Comparison of ENCODE assay signal across 26 cellular contexts in the genomic region with DNA sequence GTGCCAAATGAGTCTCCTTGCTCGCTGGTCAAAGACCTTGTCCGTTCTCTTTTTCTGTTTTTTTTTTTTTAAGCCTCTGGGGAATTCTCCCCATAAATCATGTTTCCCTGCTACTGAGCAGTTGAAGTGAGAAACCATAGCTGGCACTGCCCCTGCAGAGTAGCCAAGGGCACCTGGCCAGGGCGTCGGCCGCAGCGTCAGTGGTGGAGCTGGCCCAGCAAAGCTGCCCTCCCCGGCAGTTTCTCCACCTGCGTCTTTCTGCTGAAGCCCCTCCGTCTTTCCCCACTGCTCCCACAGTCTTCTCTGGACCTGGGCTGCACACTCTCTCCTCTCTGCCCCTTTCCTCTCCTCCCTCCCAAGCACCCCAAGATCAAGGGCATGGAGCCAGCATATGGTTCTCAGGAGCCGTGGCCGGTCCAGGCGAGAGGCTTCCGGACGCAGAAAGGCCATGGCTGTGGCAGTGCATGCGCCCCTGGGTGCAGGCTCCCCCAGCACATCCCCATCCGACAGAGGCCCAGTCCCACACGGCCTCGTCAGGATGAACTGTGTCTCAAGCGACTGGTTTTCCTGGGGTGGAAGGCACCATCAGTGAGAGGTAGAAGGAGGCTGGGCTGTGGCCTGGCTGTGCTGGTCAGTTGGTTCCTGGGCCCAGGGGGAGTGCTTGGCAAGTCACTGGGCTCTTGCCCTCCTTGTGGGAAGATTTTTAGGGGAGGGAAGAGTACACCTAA.
DNase-seq lines count a peak whose midpoint lies in the region; ATAC-seq and TF ChIP-seq lines count a peak whose summit lies in the region.
"Had no signal": no experiment of that assay in that cellular context is flagged by ENCODE, and none has a peak within 500 bp of the region (broad histone marks: within the 10 kb centered on the region; RNA-seq: fewer than 3 reads in every experiment).

No MANE protein-coding gene starts in this region.

- no peaks in the 10 kb centered on the region for H3K9me3 ChIP-seq in endodermal cell (ENCODE audit: control insufficient read depth, low read length)
- H3K9me3 ChIP-seq: breast epithelium, colonic mucosa, gastrocnemius medialis, testis, vagina had no signal

- peak; percentile 2 for DNase-seq in activated T-cell treated with anti-CD3 and anti-CD28 coated beads, Interleukin-2, amount 50 U/mL, for 1 hour
- no peak for DNase-seq in activated T-cell treated with anti-CD3 and anti-CD28 coated beads, Interleukin-2, amount 50 U/mL, for 4 hours
- DNase-seq in Daoy (ENCODE audit: low read depth) (peak; percentile 2), endodermal cell (peak; percentile 26), posterior vena cava (ENCODE audit: low spot score) (peak; percentile 74), T-helper 9 cell (no peak)
- DNase-seq in stimulated activated CD8-positive, alpha-beta memory T cell treated with anti-CD3 and anti-CD28 coated beads, Interleukin-4, amount 100 ng/mL, for 48 hours, result no peak
- DNase-seq: activated CD4-positive, alpha-beta T cell treated with anti-CD3 and anti-CD28 coated beads, Interleukin-2, amount 10 ng/mL, durations not matched to agents 7 days and 5 days; activated naive CD4-positive, alpha-beta T cell treated with Interleukin-2 at 50 U/mL for 16 hours; amniotic stem cell; Calu3; HFFc6; hippocampal formation; NCI-H2029 treated with DMSO at 0.1 percent for 48 hours; NCI-H226; RPMI8226; stimulated activated CD4-positive, alpha-beta T cell treated with anti-CD3 and anti-CD28 coated beads, Interleukin-2, amount 100 ng/mL, for 48 hours; testis; WERI-Rb-1 had no signal

- no peak overlapping the region for H3K4me3 ChIP-seq in endodermal cell (ENCODE audit: low read length)
- H3K4me3 ChIP-seq: breast epithelium, colonic mucosa, gastrocnemius medialis, testis, vagina had no signal

- intact Hi-C loops in posterior vena cava (cut with DNase I), result no loop called here

- 95 to 99% methylated on average over 12 to 19 of the region's 19 CpGs for WGBS in endodermal cell (ENCODE audit: insufficient coverage in 1 of 2, insufficient read length in 1 of 2), 2 experiments

- no peaks in the 10 kb centered on the region for H3K4me1 ChIP-seq in endodermal cell (ENCODE audit: control insufficient read depth, insufficient read depth, low read length)
- H3K4me1 ChIP-seq: breast epithelium, colonic mucosa, gastrocnemius medialis, testis, vagina had no signal

- H3K27ac ChIP-seq in endodermal cell (ENCODE audit: low read depth, low read length), result no peak overlapping the region
- H3K27ac ChIP-seq: breast epithelium, colonic mucosa, gastrocnemius medialis, testis, vagina, WERI-Rb-1 had no signal

- H3K27me3 ChIP-seq in endodermal cell (ENCODE audit: control insufficient read depth, insufficient read depth, low read length, poor library complexity, severe bottlenecking), result no peaks in the 10 kb centered on the region
- H3K27me3 ChIP-seq: colonic mucosa, gastrocnemius medialis, testis, vagina had no signal

- H3K9me3 Mint-ChIP-seq in activated T-cell treated with anti-CD3 and anti-CD28 coated beads, Interleukin-2, amount 50 U/mL, for 4 hours, result no peaks in the 10 kb centered on the region
- H3K9me3 Mint-ChIP-seq in endodermal cell, result peaks cover 14% of the 10 kb centered on the region
- H3K9me3 Mint-ChIP-seq: activated CD4-positive, alpha-beta T cell treated with anti-CD3 and anti-CD28 coated beads, Interleukin-2, amount 10 ng/mL, durations not matched to agents 7 days and 5 days; neural crest cell; stimulated activated memory B cell treated with anti-CD40 and anti-IgM and Interleukin-4, amounts not matched to agents 10 μg/mL and 1 μg/mL and 100 μg/mL, for 72 hours had no signal

- no peak overlapping the region for H3K9ac ChIP-seq in endodermal cell (ENCODE audit: extremely low read depth, low read length, poor library complexity, severe bottlenecking)

- no peak overlapping the region for H3K27ac Mint-ChIP-seq in endodermal cell
- H3K27ac Mint-ChIP-seq: activated CD4-positive, alpha-beta T cell treated with anti-CD3 and anti-CD28 coated beads, Interleukin-2, amount 10 ng/mL, durations not matched to agents 7 days and 5 days; HFFc6; stimulated activated memory B cell treated with anti-CD40 and anti-IgM and Interleukin-4, amounts not matched to agents 10 μg/mL and 1 μg/mL and 100 μg/mL, for 72 hours had no signal

- ATAC-seq in activated T-cell treated with anti-CD3 and anti-CD28 coated beads, Interleukin-2, amount 50 U/mL, for 4 hours, result no peak
- no peak for ATAC-seq in GM19023 (IDR thresholded peaks at IDR 0.05; ENCODE audit: unreplicated experiment)
- ATAC-seq: stimulated activated memory B cell treated with anti-CD40 and anti-IgM and Interleukin-4, amounts not matched to agents 10 μg/mL and 1 μg/mL and 100 μg/mL, for 72 hours had no signal

- no peaks in the 10 kb centered on the region for H3K36me3 ChIP-seq in endodermal cell (ENCODE audit: control insufficient read depth, insufficient read depth, low read length)
- H3K36me3 ChIP-seq: breast epithelium, colonic mucosa, gastrocnemius medialis, vagina, WERI-Rb-1 had no signal

- H3K4me3 Mint-ChIP-seq in activated T-cell treated with anti-CD3 and anti-CD28 coated beads, Interleukin-2, amount 50 U/mL, for 4 hours, result no peak overlapping the region
- no peak overlapping the region for H3K4me3 Mint-ChIP-seq in endodermal cell
- H3K4me3 Mint-ChIP-seq: activated CD4-positive, alpha-beta T cell treated with anti-CD3 and anti-CD28 coated beads, Interleukin-2, amount 10 ng/mL, durations not matched to agents 7 days and 5 days; HFFc6; neural crest cell; stimulated activated memory B cell treated with anti-CD40 and anti-IgM and Interleukin-4, amounts not matched to agents 10 μg/mL and 1 μg/mL and 100 μg/mL, for 72 hours had no signal

- no peaks in the 10 kb centered on the region for H3K36me3 Mint-ChIP-seq in activated T-cell treated with anti-CD3 and anti-CD28 coated beads, Interleukin-2, amount 50 U/mL, for 4 hours (ENCODE audit: insufficient read depth)
- H3K36me3 Mint-ChIP-seq in endodermal cell (ENCODE audit: low read depth), result peaks cover 7% of the 10 kb centered on the region
- H3K36me3 Mint-ChIP-seq: stimulated activated memory B cell treated with anti-CD40 and anti-IgM and Interleukin-4, amounts not matched to agents 10 μg/mL and 1 μg/mL and 100 μg/mL, for 72 hours had no signal

- H3K27me3 Mint-ChIP-seq in activated T-cell treated with anti-CD3 and anti-CD28 coated beads, Interleukin-2, amount 50 U/mL, for 4 hours (ENCODE audit: low read depth), result peaks cover 3% of the 10 kb centered on the region
- H3K27me3 Mint-ChIP-seq in endodermal cell (ENCODE audit: insufficient read depth), result peaks cover 1% of the 10 kb centered on the region
- H3K27me3 Mint-ChIP-seq: activated CD4-positive, alpha-beta T cell treated with anti-CD3 and anti-CD28 coated beads, Interleukin-2, amount 10 ng/mL, durations not matched to agents 7 days and 5 days had no signal

- H3K4me1 Mint-ChIP-seq in activated T-cell treated with anti-CD3 and anti-CD28 coated beads, Interleukin-2, amount 50 U/mL, for 4 hours (ENCODE audit: low read depth), result no peaks in the 10 kb centered on the region
- H3K4me1 Mint-ChIP-seq in endodermal cell, result no peaks in the 10 kb centered on the region
- H3K4me1 Mint-ChIP-seq: activated CD4-positive, alpha-beta T cell treated with anti-CD3 and anti-CD28 coated beads, Interleukin-2, amount 10 ng/mL, durations not matched to agents 7 days and 5 days; neural crest cell had no signal

- no peak for TF ChIP-seq CTCF in endodermal cell (conservative IDR thresholded peaks at IDR 0.05)

Comparison
In these comparisons a context has a peak if more than half of its experiments do, and no peak if none do; other contexts are left out.
1. DNase-seq: peak in activated T-cell treated with anti-CD3 and anti-CD28 coated beads, Interleukin-2, amount 50 U/mL, for 1 hour (single experiment), Daoy (single experiment), endodermal cell (single experiment) and posterior vena cava (single experiment); none in activated T-cell treated with anti-CD3 and anti-CD28 coated beads, Interleukin-2, amount 50 U/mL, for 4 hours (single experiment), stimulated activated CD8-positive, alpha-beta memory T cell treated with anti-CD3 and anti-CD28 coated beads, Interleukin-4, amount 100 ng/mL, for 48 hours (single experiment) and T-helper 9 cell (single experiment).